ENCODE assay signal across 1 cellular context in the genomic region with DNA sequence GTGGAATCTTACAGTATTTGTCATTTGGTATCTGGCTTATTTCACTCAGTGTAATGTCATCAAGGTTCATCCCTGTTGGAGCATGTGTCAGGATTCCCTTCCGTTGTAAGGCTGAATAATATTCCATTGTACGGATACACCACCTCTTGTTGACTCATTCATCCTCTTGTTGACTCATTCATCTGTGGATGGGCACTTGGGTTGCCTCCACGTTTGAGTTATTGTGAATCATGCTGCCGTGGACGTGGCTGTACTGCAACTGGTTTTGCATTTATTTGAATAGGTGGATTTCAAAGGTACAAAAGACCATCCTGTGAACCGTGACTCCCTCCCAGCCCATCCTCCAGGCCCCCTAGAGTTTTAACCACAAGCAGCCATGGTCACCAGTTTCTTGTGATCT.
A peak's percentile ranks its signal among the peaks of the same experiment; 100 is the strongest.
TF ChIP-seq lines count a peak whose summit lies in the region.

No MANE protein-coding gene starts in this region.

TF ChIP-seq in K562, 482 proteins besides CTCF, POLR2A, EP300 and RAD21 (continued from another document):
- TF ChIP-seq DDX20 (tag; IDR thresholded peaks at IDR 0.05; ENCODE audit: low read depth) (no peak), RFX5 (IDR thresholded peaks at IDR 0.05; ENCODE audit: low read depth, low read length) (no peak), JUND (IDR thresholded peaks at IDR 0.05; ENCODE audit: borderline replicate concordance, low read depth, low read length) (peak; percentile 6; the same call in 1 of the 2 replicates), JUND (tag; IDR thresholded peaks at IDR 0.05; ENCODE audit: borderline replicate concordance, low read depth, low read length) (no peak), NR2C2 (CRISPR knock-in tag; IDR thresholded peaks at IDR 0.05) (no peak), NR2C2 (tag; IDR thresholded peaks at IDR 0.05) (no peak), ZNF12 (CRISPR knock-in tag; IDR thresholded peaks at IDR 0.05) (no peak), RBM14 (IDR thresholded peaks at IDR 0.05; ENCODE audit: borderline replicate concordance, insufficient read depth, low read depth, low read length) (no peak), ZNF584 (CRISPR knock-in tag; IDR thresholded peaks at IDR 0.05; ENCODE audit: low read depth) (no peak)
- TF ChIP-seq, protein P1, sequence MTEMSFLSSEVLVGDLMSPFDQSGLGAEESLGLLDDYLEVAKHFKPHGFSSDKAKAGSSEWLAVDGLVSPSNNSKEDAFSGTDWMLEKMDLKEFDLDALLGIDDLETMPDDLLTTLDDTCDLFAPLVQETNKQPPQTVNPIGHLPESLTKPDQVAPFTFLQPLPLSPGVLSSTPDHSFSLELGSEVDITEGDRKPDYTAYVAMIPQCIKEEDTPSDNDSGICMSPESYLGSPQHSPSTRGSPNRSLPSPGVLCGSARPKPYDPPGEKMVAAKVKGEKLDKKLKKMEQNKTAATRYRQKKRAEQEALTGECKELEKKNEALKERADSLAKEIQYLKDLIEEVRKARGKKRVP (CRISPR knock-in tag; IDR thresholded peaks at IDR 0.05), result no peak
